In genomic region chr19:48330012-48330681, GRCh38 we compare ENCODE assay signal across 8 cellular contexts.
DNase-seq lines count a peak whose midpoint lies in the region; ATAC-seq and TF ChIP-seq lines count a peak whose summit lies in the region.

No MANE protein-coding gene starts in this region.

- H3K4me3 ChIP-seq in coronary artery, result peak overlapping the region; percentile 59

- H3K27ac ChIP-seq in coronary artery, result peak overlapping the region; percentile 36 to 80

- no peak for TF ChIP-seq CTCF in coronary artery (IDR thresholded peaks at IDR 0.05)

- ATAC-seq in HG02571 (IDR thresholded peaks at IDR 0.05; ENCODE audit: unreplicated experiment) (peak; percentile 25), GM18519 (IDR thresholded peaks at IDR 0.05; ENCODE audit: low FRiP score, unreplicated experiment) (no peak)

- DNase-seq in COLO668 (lab: John Stamatoyannopoulos, UW; ENCODE audit: unreplicated experiment) (peak; percentile 93), NCI-H2171 treated with DMSO at 0.1 percent for 48 hours (lab: John Stamatoyannopoulos, UW) (peak; percentile 96), coronary artery (ENCODE audit: low spot score) (no peak), medulla oblongata (ENCODE audit: extremely low spot score) (peak; percentile 93)
- peak; percentile 82 for DNase-seq in activated CD4-positive, alpha-beta T cell treated with anti-CD3 and anti-CD28 coated beads, Interleukin-2, amount 50 U/mL, for 1 hour
- DNase-seq in stimulated activated CD8-positive, alpha-beta memory T cell treated with anti-CD3 and anti-CD28 coated beads, Interleukin-12 subunit alpha, Interleukin-12 subunit beta, amount 100 ng/mL, for 4 hours (ENCODE audit: low read depth), result peak; percentile 60
